ENCODE assay signal across 21 cellular contexts in genomic region chr1:16998589-16998988, GRCh38. TPM values are rescaled to one million over a fixed set of nuclear protein-coding genes. Genes with fewer than 3 reads are reported as not detected.
"Had no signal": no experiment of that assay in that cellular context is flagged by ENCODE, and none has a peak within 500 bp of the region (broad histone marks: within the 10 kb centered on the region; RNA-seq: fewer than 3 reads in every experiment).

No MANE protein-coding gene starts in this region.

- H3K4me1 Mint-ChIP-seq: brain; central memory CD8-positive, alpha-beta T cell; memory B cell; stimulated activated naive B cell treated with anti-CD40 and anti-IgM and Interleukin-4, amounts not matched to agents 10 μg/mL and 1 μg/mL and 100 μg/mL, for 72 hours had no signal

- H3K9me3 Mint-ChIP-seq: activated T-cell treated with anti-CD3 and anti-CD28 coated beads, Interleukin-2, amount 50 U/mL, for 72 hours; brain; central memory CD8-positive, alpha-beta T cell; memory B cell; naive thymus-derived CD8-positive, alpha-beta T cell; stimulated activated naive B cell treated with anti-CD40 and anti-IgM and Interleukin-4, amounts not matched to agents 10 μg/mL and 1 μg/mL and 100 μg/mL, for 72 hours had no signal

- H3K4me3 Mint-ChIP-seq: activated naive CD8-positive, alpha-beta T cell; activated T-cell treated with anti-CD3 and anti-CD28 coated beads, Interleukin-2, amount 50 U/mL, for 72 hours; brain; central memory CD8-positive, alpha-beta T cell; memory B cell; naive thymus-derived CD8-positive, alpha-beta T cell; stimulated activated naive B cell treated with anti-CD40 and anti-IgM and Interleukin-4, amounts not matched to agents 10 μg/mL and 1 μg/mL and 100 μg/mL, for 72 hours had no signal

- H3K4me3 ChIP-seq: coronary artery, left ventricle myocardium inferior, skin epidermis, tibial nerve, uterus had no signal

- H3K27me3 Mint-ChIP-seq: activated naive CD8-positive, alpha-beta T cell; brain; central memory CD8-positive, alpha-beta T cell; memory B cell; naive thymus-derived CD8-positive, alpha-beta T cell; stimulated activated naive B cell treated with anti-CD40 and anti-IgM and Interleukin-4, amounts not matched to agents 10 μg/mL and 1 μg/mL and 100 μg/mL, for 72 hours had no signal

- H3K36me3 ChIP-seq: uterus had no signal

- H3K27me3 ChIP-seq: tibial nerve, uterus had no signal

- H3K27ac ChIP-seq: coronary artery, left ventricle myocardium inferior, tibial nerve, uterus had no signal

- DNase-seq: activated CD4-positive, alpha-beta T cell treated with anti-CD3 and anti-CD28 coated beads, Interleukin-2, amount 50 U/mL, for 48 hours; activated CD4-positive, CD25-positive, alpha-beta regulatory T cell treated with anti-CD3 and anti-CD28 coated beads, Interleukin-2, amount 50 U/mL, for 72 hours; activated gamma-delta T cell; activated T-cell treated with anti-CD3 and anti-CD28 coated beads, Interleukin-2, amount 50 U/mL, for 72 hours; amniotic stem cell; effector CD4-positive, alpha-beta T cell; hypothalamus; left ventricle myocardium inferior; naive thymus-derived CD8-positive, alpha-beta T cell; stimulated activated CD4-positive, alpha-beta T cell treated with anti-CD3 and anti-CD28 coated beads, Interleukin-15, amount 100 ng/mL, for 24 hours; stimulated activated CD4-positive, alpha-beta T cell treated with anti-CD3 and anti-CD28 coated beads, Interleukin-4, amount 100 ng/mL, for 1 hour; stimulated activated naive B cell treated with anti-CD40 and anti-IgM and Interleukin-4, amounts not matched to agents 10 μg/mL and 1 μg/mL and 100 μg/mL, for 72 hours; T-helper 9 cell; uterus had no signal

- H3K4me1 ChIP-seq: left ventricle myocardium inferior, tibial nerve, uterus had no signal

- ATAC-seq: activated T-cell treated with anti-CD3 and anti-CD28 coated beads, Interleukin-2, amount 50 U/mL, for 72 hours; naive thymus-derived CD8-positive, alpha-beta T cell; stimulated activated naive B cell treated with anti-CD40 and anti-IgM and Interleukin-4, amounts not matched to agents 10 μg/mL and 1 μg/mL and 100 μg/mL, for 72 hours had no signal

- H3K9me3 ChIP-seq: left ventricle myocardium inferior, tibial nerve, uterus had no signal

- H3K27ac Mint-ChIP-seq: activated naive CD8-positive, alpha-beta T cell; activated T-cell treated with anti-CD3 and anti-CD28 coated beads, Interleukin-2, amount 50 U/mL, for 72 hours; memory B cell; stimulated activated naive B cell treated with anti-CD40 and anti-IgM and Interleukin-4, amounts not matched to agents 10 μg/mL and 1 μg/mL and 100 μg/mL, for 72 hours had no signal

RNA-seq across cellular contexts. Expression of gene MFAP2, which starts 18.2 kb away (rescaled TPM):
- total RNA-seq: naive thymus-derived CD8-positive, alpha-beta T cell had no signal
